Comparison of ENCODE assay signal across 1 cellular context in genomic region chr4:168319486-168320019, GRCh38.
TF ChIP-seq lines count a peak whose summit lies in the region.

No MANE protein-coding gene starts in this region.

TF ChIP-seq in liver, 16 proteins besides CTCF, POLR2A, EP300 and RAD21 (continued from another document):
- TF ChIP-seq ZBTB33 (IDR thresholded peaks at IDR 0.05), result no peak
TF ChIP-seq in liver: peak in this region for 0.
